In genomic region chr9:128961403-128961802, GRCh38 we compare ENCODE assay signal across 1 cellular context. TPM values are rescaled to one million over a fixed set of nuclear protein-coding genes. Genes with fewer than 3 reads are reported as not detected.
"Had no signal": no experiment of that assay in that cellular context is flagged by ENCODE, and none has a peak within 500 bp of the region (broad histone marks: within the 10 kb centered on the region; RNA-seq: fewer than 3 reads in every experiment).

No MANE protein-coding gene starts in this region.

RNA-seq across cellular contexts. Expression of gene PHYHD1, which starts 40.6 kb away (rescaled TPM):
- polyA plus RNA-seq: neural cell had no signal
